16 cellular contexts compared by ENCODE assay signal in genomic region chr2:127426501-127427354, GRCh38. TPM values are rescaled to one million over a fixed set of nuclear protein-coding genes. Genes with fewer than 3 reads are reported as not detected.
DNase-seq lines count a peak whose midpoint lies in the region; ATAC-seq, FAIRE-seq and TF ChIP-seq lines count a peak whose summit lies in the region.
"Had no signal": no experiment of that assay in that cellular context is flagged by ENCODE, and none has a peak within 500 bp of the region (broad histone marks: within the 10 kb centered on the region; RNA-seq: fewer than 3 reads in every experiment).

No MANE protein-coding gene starts in this region.

- peaks cover 11 to 29% (median 23%) of the 10 kb centered on the region in 9 donors for H3K27me3 ChIP-seq in heart left ventricle

- H3K4me3 ChIP-seq in heart left ventricle, result no peak overlapping the region
- H3K4me3 ChIP-seq: BLaER1, HAP-1 had no signal

- H3K36me3 ChIP-seq in heart left ventricle, result peaks cover 0 to 5% (median 0%) of the 10 kb centered on the region in 9 donors
- H3K36me3 ChIP-seq: HAP-1 had no signal

- no peaks in the 10 kb centered on the region for H3K9me3 ChIP-seq in heart left ventricle
- H3K9me3 ChIP-seq: BLaER1, HAP-1 had no signal

- intact Hi-C loops in cardiac septum (cut with DNase I) (no loop called here), heart left ventricle (cut with DNase I) (no loop called here)

- TF ChIP-seq POLR2A in heart left ventricle (IDR thresholded peaks at IDR 0.05) (no peak), GM12891 (IDR thresholded peaks at IDR 0.05; ENCODE audit: low read depth, low read length) (no peak)

- 87 to 95% (median 92%) methylated on average over 8 to 10 of the region's 10 CpGs for WGBS in heart left ventricle, 4 donors

- FAIRE-seq in GM12891 (lab: Jason Lieb, UNC), result peak; percentile 56
- FAIRE-seq: A204.1 had no signal

- ATAC-seq in heart left ventricle, result no peak
- ATAC-seq in GM21447 (IDR thresholded peaks at IDR 0.05; ENCODE audit: unreplicated experiment), result no peak

- peaks cover 0 to 17% (median 8%) of the 10 kb centered on the region in 12 donors for H3K4me1 ChIP-seq in heart left ventricle

- DNase-seq in cardiac septum (ENCODE audit: low spot score) (peak; percentile 69), heart left ventricle (no peak), GM12891 (ENCODE audit: insufficient read length, low spot score) (no peak), mesenteric fat pad (ENCODE audit: low spot score) (peak; percentile 30), AG08395 (ENCODE audit: low spot score) (no peak)
- DNase-seq: ACHN; CD4-positive, alpha-beta memory T cell; DMS153; DMS79; GDM1 had no signal

- no peak overlapping the region for H3K27ac ChIP-seq in heart left ventricle
- H3K27ac ChIP-seq: BLaER1 had no signal

- TF ChIP-seq CTCF in heart left ventricle (IDR thresholded peaks at IDR 0.05), result no peak

TF ChIP-seq in GM12891, 5 proteins besides CTCF, POLR2A, EP300 and RAD21:
- no peak for TF ChIP-seq SPI1 (IDR thresholded peaks at IDR 0.05; ENCODE audit: low read depth, low read length)
- no peak for TF ChIP-seq POU2F2 (IDR thresholded peaks at IDR 0.05; ENCODE audit: low read depth, low read length)

RNA-seq across cellular contexts. Expression of gene PROC, which starts 8.5 kb away (rescaled TPM):
- not detected for total RNA-seq in cardiac septum
- not detected for total RNA-seq in heart left ventricle
- not detected for polyA plus RNA-seq in heart left ventricle
- not detected for polyA plus RNA-seq in GM12891 (2012; ENCODE audit: low read depth, missing spikeins)
- total RNA-seq in mesenteric fat pad, result not detected
- total RNA-seq: CD4-positive, alpha-beta memory T cell; Daoy had no signal
- polyA plus RNA-seq: CD14-positive monocyte; CD4-positive, alpha-beta memory T cell had no signal

RNA-seq across cellular contexts. Expression of gene MAP3K2, which starts 39.0 kb away (rescaled TPM):
- total RNA-seq in cardiac septum, result 31.6 TPM
- 10 to 100 TPM; 19.1 to 37.6 (median 26.1) TPM for total RNA-seq in heart left ventricle
- 1 to 10 TPM; 4.0 to 7.5 TPM for polyA plus RNA-seq in heart left ventricle
- polyA plus RNA-seq in GM12891 (2012; ENCODE audit: low read depth, missing spikeins), result 6.7 TPM
- total RNA-seq in mesenteric fat pad, result 62.0 TPM

Comparison
In these comparisons a context has a peak if more than half of its experiments do, and no peak if none do; other contexts are left out.
1. DNase-seq: peak in cardiac septum (single experiment) and mesenteric fat pad (single experiment); none in heart left ventricle (0 of 5), GM12891 (single experiment) and AG08395 (single experiment).